In the genomic region with DNA sequence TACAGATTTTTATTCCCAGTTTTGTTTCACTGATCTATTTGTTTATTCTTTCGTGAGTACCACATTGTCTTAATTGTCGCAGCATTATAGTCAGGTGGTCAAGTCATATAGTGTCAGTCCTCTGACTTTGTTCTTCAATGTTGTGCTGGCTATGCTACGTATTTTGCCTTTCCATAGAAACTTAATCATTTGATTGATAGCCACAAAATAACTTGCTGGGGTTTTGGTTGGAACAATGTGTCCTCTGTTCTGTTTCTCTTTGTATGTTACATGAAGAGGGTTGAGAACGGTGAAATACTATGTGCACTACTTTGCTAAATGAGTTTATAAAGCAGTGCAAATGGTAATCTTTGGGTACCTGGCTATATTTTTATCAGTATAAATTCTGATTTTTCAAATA, we compare ENCODE assay signal across 20 cellular contexts.
"Had no signal": no experiment of that assay in that cellular context is flagged by ENCODE, and none has a peak within 500 bp of the region (broad histone marks: within the 10 kb centered on the region; RNA-seq: fewer than 3 reads in every experiment).

No MANE protein-coding gene starts in this region.

- H3K27me3 Mint-ChIP-seq: activated CD4-positive, alpha-beta T cell treated with anti-CD3 and anti-CD28 coated beads, Interleukin-2, amount 10 ng/mL, durations not matched to agents 7 days and 5 days had no signal

- H3K9me3 ChIP-seq: body of pancreas, transverse colon had no signal

- H3K4me3 Mint-ChIP-seq: activated CD4-positive, alpha-beta T cell treated with anti-CD3 and anti-CD28 coated beads, Interleukin-2, amount 10 ng/mL, durations not matched to agents 7 days and 5 days; immature natural killer cell; natural killer cell; T-helper 1 cell treated with Interleukin-12 subunit alpha and Interleukin-12 subunit beta and Interleukin-4 antibody, amounts not matched to agents 30 μg/mL and 1 μg/mL, for 36 hours had no signal

- DNase-seq: activated CD4-positive, alpha-beta T cell treated with anti-CD3 and anti-CD28 coated beads, Interleukin-2, amount 10 ng/mL, durations not matched to agents 7 days and 5 days; activated gamma-delta T cell treated with Interleukin-2 at 50 U/mL for 16 hours; amygdala; body of pancreas; cortex of kidney; effector CD4-positive, alpha-beta T cell; immature natural killer cell; mesendoderm; natural killer cell; nucleus accumbens; posterior cingulate gyrus; stimulated activated CD4-positive, alpha-beta T cell treated with anti-CD3 and anti-CD28 coated beads, Interleukin-12 subunit alpha, Interleukin-12 subunit beta, amount 100 ng/mL, for 4 hours; stimulated activated CD4-positive, alpha-beta T cell treated with anti-CD3 and anti-CD28 coated beads, Interleukin-1b, Interleukin-23, amount 100 ng/mL, for 48 hours; stimulated activated CD8-positive, alpha-beta memory T cell treated with anti-CD3 and anti-CD28 coated beads, Interleukin-4, amount 100 ng/mL, for 48 hours; stimulated activated naive CD4-positive, alpha-beta T cell; transverse colon had no signal

- H3K4me1 ChIP-seq: body of pancreas, transverse colon had no signal

- H3K27me3 ChIP-seq: body of pancreas, gastroesophageal sphincter, transverse colon had no signal

- ATAC-seq: activated naive CD4-positive, alpha-beta T cell treated with anti-CD3 and anti-CD28 coated beads, Interleukin-2, amount 50 U/mL, for 72 hours; body of pancreas; esophagus mucosa; gastroesophageal sphincter; natural killer cell had no signal

- H3K27ac ChIP-seq: body of pancreas, gastroesophageal sphincter, transverse colon had no signal

- H3K27ac Mint-ChIP-seq: activated CD4-positive, alpha-beta T cell treated with anti-CD3 and anti-CD28 coated beads, Interleukin-2, amount 10 ng/mL, durations not matched to agents 7 days and 5 days; activated naive CD4-positive, alpha-beta T cell treated with anti-CD3 and anti-CD28 coated beads, Interleukin-2, amount 50 U/mL, for 72 hours; immature natural killer cell; natural killer cell; T-helper 1 cell treated with Interleukin-12 subunit alpha and Interleukin-12 subunit beta and Interleukin-4 antibody, amounts not matched to agents 30 μg/mL and 1 μg/mL, for 36 hours had no signal

- H3K36me3 Mint-ChIP-seq: natural killer cell had no signal

- H3K4me3 ChIP-seq: body of pancreas, gastroesophageal sphincter, transverse colon had no signal
